ENCODE assay signal across 34 cellular contexts in the genomic region with DNA sequence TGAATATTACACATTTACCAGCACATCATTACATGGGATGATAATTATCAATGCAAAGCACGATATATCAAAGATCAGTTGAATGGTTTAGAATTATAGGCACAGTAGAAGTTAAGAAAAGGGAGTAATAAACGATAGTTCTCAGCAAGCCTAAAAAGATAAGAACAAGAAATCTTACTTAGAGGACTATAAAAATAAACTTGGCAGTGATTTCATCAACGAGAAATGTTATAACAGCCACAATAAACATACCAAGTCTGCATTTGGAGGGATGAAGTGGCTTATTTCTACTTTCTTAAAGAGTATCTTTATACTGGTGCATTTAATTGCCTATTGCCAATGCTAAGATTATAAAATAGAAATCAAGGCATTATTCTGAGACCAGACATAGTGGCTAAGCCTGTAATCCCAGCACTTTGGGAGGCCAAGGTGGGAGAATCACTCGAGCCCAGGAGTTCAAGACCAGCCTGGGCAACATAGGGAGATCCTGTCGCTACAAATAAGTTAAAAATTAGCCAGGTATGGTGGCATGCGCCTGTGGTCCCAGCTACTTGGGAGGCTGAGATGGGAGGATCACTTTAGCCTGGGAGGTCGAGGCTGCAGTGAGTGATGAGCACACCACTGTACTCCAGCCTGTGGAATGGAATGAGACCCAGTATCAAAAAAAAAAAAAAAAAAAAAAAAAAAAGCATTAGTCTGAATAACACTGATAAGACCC. TPM values are rescaled to one million over a fixed set of nuclear protein-coding genes. Genes with fewer than 3 reads are reported as not detected.
DNase-seq lines count a peak whose midpoint lies in the region; TF ChIP-seq lines count a peak whose summit lies in the region.
"Had no signal": no experiment of that assay in that cellular context is flagged by ENCODE, and none has a peak within 500 bp of the region (broad histone marks: within the 10 kb centered on the region; RNA-seq: fewer than 3 reads in every experiment).

No MANE protein-coding gene starts in this region.

- H3K27ac Mint-ChIP-seq in HFFc6: peak overlapping the region; percentile 18; the same call in 1 of the 2 replicates
- H3K27ac Mint-ChIP-seq: activated naive CD8-positive, alpha-beta T cell; activated T-helper 2 cell treated with anti-CD3 and anti-CD28 coated beads, Interferon-gamma antibody, Interleukin-2, Interleukin-4, amounts not matched to agents 10 μg/mL and 5 μg/mL and 100 μg/mL, durations not matched to agents 14 hours and 24 hours and 36 hours; CD4-positive, CD25-positive, alpha-beta regulatory T cell; naive thymus-derived CD8-positive, alpha-beta T cell; stimulated activated effector memory CD8-positive, alpha-beta T cell treated with anti-CD3 and anti-CD28 coated beads, Interleukin-12 subunit alpha, Interleukin-12 subunit beta, amount 100 ng/mL, for 72 hours; T-helper 2 cell treated with Interferon-gamma antibody and Interleukin-4, amounts not matched to agents 5 μg/mL and 100 μg/mL, for 36 hours had no signal

- H3K4me1 Mint-ChIP-seq in HFFc6 (ENCODE audit: low read depth): peaks cover 14% of the 10 kb centered on the region; the same call in 1 of the 2 replicates
- H3K4me1 Mint-ChIP-seq: CD4-positive, CD25-positive, alpha-beta regulatory T cell; naive thymus-derived CD8-positive, alpha-beta T cell; stimulated activated effector memory CD8-positive, alpha-beta T cell treated with anti-CD3 and anti-CD28 coated beads, Interleukin-12 subunit alpha, Interleukin-12 subunit beta, amount 100 ng/mL, for 72 hours had no signal

- DNase-seq in A172 (ENCODE audit: low spot score): peak; percentile 49
- peak; percentile 55 for DNase-seq in HFFc6
- DNase-seq in fibroblast of villous mesenchyme (ENCODE audit: low read depth): peak; percentile 43
- no peak for DNase-seq in G401 (ENCODE audit: low spot score)
- no peak for DNase-seq in mucosa of gallbladder (ENCODE audit: low spot score)
- no peak for DNase-seq in MV-4-11 (lab: John Stamatoyannopoulos, UW)
- DNase-seq in NCI-H2029 treated with DMSO at 0.1 percent for 48 hours (lab: John Stamatoyannopoulos, UW): no peak
- DNase-seq: activated CD4-positive, alpha-beta T cell treated with anti-CD3 and anti-CD28 coated beads for 4 hours; activated T-cell treated with anti-CD3 and anti-CD28 coated beads for 4 hours; caudate nucleus; CD4-positive, CD25-positive, alpha-beta regulatory T cell; cortex of kidney; GOT3; hippocampal formation; lower lobe of right lung; midbrain; naive thymus-derived CD8-positive, alpha-beta T cell; NCI-H1436; NCI-H2081 treated with DMSO at 0.1 percent for 48 hours; NCI-H345; NCI-H69; occipital lobe; Right ventricle myocardium superior; substantia nigra; trophoblast cell had no signal

- no peaks in the 10 kb centered on the region for H3K27me3 Mint-ChIP-seq in HFFc6 (ENCODE audit: insufficient read depth)
- H3K27me3 Mint-ChIP-seq: activated naive CD8-positive, alpha-beta T cell; CD4-positive, CD25-positive, alpha-beta regulatory T cell; naive thymus-derived CD8-positive, alpha-beta T cell had no signal

- peak overlapping the region; percentile 27 for H3K27ac ChIP-seq in angular gyrus (ENCODE audit: low read depth, low read length)
- H3K27ac ChIP-seq: 22Rv1, ascending aorta, gastroesophageal sphincter, lower lobe of right lung had no signal

- H3K36me3 Mint-ChIP-seq in HFFc6 (ENCODE audit: low read depth): no peaks in the 10 kb centered on the region
- H3K36me3 Mint-ChIP-seq: activated naive CD8-positive, alpha-beta T cell; CD4-positive, CD25-positive, alpha-beta regulatory T cell; naive thymus-derived CD8-positive, alpha-beta T cell; stimulated activated effector memory CD8-positive, alpha-beta T cell treated with anti-CD3 and anti-CD28 coated beads, Interleukin-12 subunit alpha, Interleukin-12 subunit beta, amount 100 ng/mL, for 72 hours had no signal

- H3K9me3 Mint-ChIP-seq in HFFc6: no peaks in the 10 kb centered on the region
- H3K9me3 Mint-ChIP-seq: activated T-helper 2 cell treated with anti-CD3 and anti-CD28 coated beads, Interferon-gamma antibody, Interleukin-2, Interleukin-4, amounts not matched to agents 10 μg/mL and 5 μg/mL and 100 μg/mL, durations not matched to agents 14 hours and 24 hours and 36 hours; CD4-positive, CD25-positive, alpha-beta regulatory T cell; naive thymus-derived CD8-positive, alpha-beta T cell; stimulated activated effector memory CD8-positive, alpha-beta T cell treated with anti-CD3 and anti-CD28 coated beads, Interleukin-12 subunit alpha, Interleukin-12 subunit beta, amount 100 ng/mL, for 72 hours; T-helper 2 cell treated with Interferon-gamma antibody and Interleukin-4, amounts not matched to agents 5 μg/mL and 100 μg/mL, for 36 hours had no signal

- no peak for TF ChIP-seq CTCF in HFFc6 (IDR thresholded peaks at IDR 0.05)
- TF ChIP-seq CTCF in fibroblast of villous mesenchyme (IDR thresholded peaks at IDR 0.05; ENCODE audit: insufficient read depth, low read depth, low read length): no peak

- H3K4me3 ChIP-seq in fibroblast of villous mesenchyme (ENCODE audit: low read depth, low read length): no peak overlapping the region
- H3K4me3 ChIP-seq: ascending aorta, gastroesophageal sphincter, lower lobe of right lung had no signal

- in situ Hi-C loops in G401 (cut with HindIII; ENCODE audit: low sequenced_read_pairs): no loop called here

- peak overlapping the region; percentile 35; the same call in 1 of the 2 replicates for H3K4me3 Mint-ChIP-seq in HFFc6
- H3K4me3 Mint-ChIP-seq: activated naive CD8-positive, alpha-beta T cell; CD4-positive, CD25-positive, alpha-beta regulatory T cell; naive thymus-derived CD8-positive, alpha-beta T cell; stimulated activated effector memory CD8-positive, alpha-beta T cell treated with anti-CD3 and anti-CD28 coated beads, Interleukin-12 subunit alpha, Interleukin-12 subunit beta, amount 100 ng/mL, for 72 hours; T-helper 2 cell treated with Interferon-gamma antibody and Interleukin-4, amounts not matched to agents 5 μg/mL and 100 μg/mL, for 36 hours had no signal

RNA-seq across cellular contexts. Expression of a gene that starts 43.5 kb away (rescaled TPM):
- total RNA-seq in A172 (2014; rRNA removed; shearing (Covaris generic)): not detected in 2 replicates
- not detected for total RNA-seq in HFFc6 (2021; fragmentation: NEBNext Ultra II Directional; extraction: Animal tissue kit (Norgen Biotek cat#: 25700))
- not detected in 2 replicates for total RNA-seq in fibroblast of villous mesenchyme
- total RNA-seq in G401 (2014; rRNA removed; shearing (Covaris generic)): not detected in 2 replicates
- not detected for total RNA-seq in mucosa of gallbladder
- total RNA-seq: activated T-helper 2 cell treated with anti-CD3 and anti-CD28 coated beads, Interferon-gamma antibody, Interleukin-2, Interleukin-4, amounts not matched to agents 10 μg/mL and 5 μg/mL and 100 μg/mL, durations not matched to agents 14 hours and 24 hours and 36 hours; ascending aorta; CD4-positive, CD25-positive, alpha-beta regulatory T cell; lower lobe of right lung; occipital lobe; pulmonary artery endothelial cell; Right ventricle myocardium superior had no signal

RNA-seq across cellular contexts. Expression of a gene that starts 55.4 kb away (rescaled TPM):
- total RNA-seq in A172 (2014; rRNA removed; shearing (Covaris generic)): 45.7 and 55.4 TPM in 2 replicates
- 10 to 100 TPM; 15.2 to 17.9 (median 16.5) TPM for total RNA-seq in HFFc6 (2021; fragmentation: NEBNext Ultra II Directional; extraction: Animal tissue kit (Norgen Biotek cat#: 25700))
- 16.4 and 17.7 TPM in 2 replicates for total RNA-seq in fibroblast of villous mesenchyme
- total RNA-seq in G401 (2014; rRNA removed; shearing (Covaris generic)): 3.4 and 8.9 TPM in 2 replicates
- 10.8 TPM for total RNA-seq in mucosa of gallbladder

RNA-seq across cellular contexts. Expression of a gene that starts 55.4 kb away (rescaled TPM):
- 12.1 and 22.8 TPM in 2 replicates for total RNA-seq in A172 (2014; rRNA removed; shearing (Covaris generic))
- 10 to 100 TPM in 2 of 6 experiments, 1 to 10 TPM in 4; 7.3 to 13.1 (median 9.7) TPM for total RNA-seq in HFFc6 (2021; fragmentation: NEBNext Ultra II Directional; extraction: Animal tissue kit (Norgen Biotek cat#: 25700))
- total RNA-seq in fibroblast of villous mesenchyme: 19.6 and 47.5 TPM in 2 replicates
- total RNA-seq in G401 (2014; rRNA removed; shearing (Covaris generic)): 13.4 and 14.4 TPM in 2 replicates
- 13.0 TPM for total RNA-seq in mucosa of gallbladder

Comparison
In these comparisons a context has a peak if more than half of its experiments do, and no peak if none do; other contexts are left out.
1. DNase-seq: peak in A172 (single experiment), HFFc6 (single experiment) and fibroblast of villous mesenchyme (single experiment); none in G401 (single experiment), mucosa of gallbladder (single experiment), MV-4-11 (single experiment) and NCI-H2029 treated with DMSO at 0.1 percent for 48 hours (single experiment).